Comparison of ENCODE assay signal across 1 cellular context in genomic region chr6:150967381-150967780, GRCh38.
TF ChIP-seq lines count a peak whose summit lies in the region.

No MANE protein-coding gene starts in this region.

TF ChIP-seq in IMR-90, 13 proteins besides CTCF, POLR2A, EP300 and RAD21:
- TF ChIP-seq RCOR1 (IDR thresholded peaks at IDR 0.05; ENCODE audit: insufficient replicate concordance, low read length) (no peak), USF2 (IDR thresholded peaks at IDR 0.05; ENCODE audit: low read depth, low read length) (no peak), NFE2L2 (IDR thresholded peaks at IDR 0.05; ENCODE audit: low read depth, low read length) (no peak), SMC3 (IDR thresholded peaks at IDR 0.05; ENCODE audit: low read depth, low read length) (no peak), RFX5 (IDR thresholded peaks at IDR 0.05; ENCODE audit: low read depth, low read length) (no peak), ELK1 (IDR thresholded peaks at IDR 0.05; ENCODE audit: borderline replicate concordance, low read depth, low read length) (no peak), MAZ (IDR thresholded peaks at IDR 0.05; ENCODE audit: borderline replicate concordance, low read depth, low read length) (no peak), MXI1 (IDR thresholded peaks at IDR 0.05; ENCODE audit: borderline replicate concordance, low read depth, low read length) (no peak), FOS (IDR thresholded peaks at IDR 0.05; ENCODE audit: low read depth, low read length) (no peak), MAFK (IDR thresholded peaks at IDR 0.05; ENCODE audit: low read depth, low read length) (no peak), CHD1 (IDR thresholded peaks at IDR 0.05; ENCODE audit: low read depth, low read length) (no peak), BHLHE40 (IDR thresholded peaks at IDR 0.05; ENCODE audit: low read depth, low read length) (no peak)
TF ChIP-seq in IMR-90: peak in this region for 0.
